ENCODE assay signal across 12 cellular contexts in genomic region chr2:233423436-233423860, GRCh38.
A peak's percentile ranks its signal among the peaks of the same experiment; 100 is the strongest.
DNase-seq lines count a peak whose midpoint lies in the region; ATAC-seq and TF ChIP-seq lines count a peak whose summit lies in the region.
"Had no signal": no experiment of that assay in that cellular context is flagged by ENCODE, and none has a peak within 500 bp of the region (broad histone marks: within the 10 kb centered on the region; RNA-seq: fewer than 3 reads in every experiment).

No MANE protein-coding gene starts in this region.

- H3K9me3 ChIP-seq in lower lobe of right lung (no peaks in the 10 kb centered on the region), thyroid gland (no peaks in the 10 kb centered on the region)
- H3K9me3 ChIP-seq: suprapubic skin had no signal

- peaks cover 10% of the 10 kb centered on the region for H3K9me3 Mint-ChIP-seq in activated T-cell treated with anti-CD3 and anti-CD28 coated beads, Interleukin-2, amount 50 U/mL, for 24 hours
- peaks cover 3 to 5% of the 10 kb centered on the region in 2 donors for H3K9me3 Mint-ChIP-seq in activated T-cell treated with anti-CD3 and anti-CD28 coated beads, Interleukin-2, amount 50 U/mL, for 72 hours
- H3K9me3 Mint-ChIP-seq in activated CD8-positive, alpha-beta T cell treated with anti-CD3 and anti-CD28 coated beads for 36 hours, result peaks cover 13% of the 10 kb centered on the region

- H3K4me1 Mint-ChIP-seq in activated T-cell treated with anti-CD3 and anti-CD28 coated beads, Interleukin-2, amount 50 U/mL, for 24 hours (ENCODE audit: low read depth), result peaks cover 95% of the 10 kb centered on the region
- H3K4me1 Mint-ChIP-seq in activated T-cell treated with anti-CD3 and anti-CD28 coated beads, Interleukin-2, amount 50 U/mL, for 72 hours (ENCODE audit: low read depth), result peaks cover 93% of the 10 kb centered on the region
- peaks cover 90% of the 10 kb centered on the region for H3K4me1 Mint-ChIP-seq in activated CD8-positive, alpha-beta T cell treated with anti-CD3 and anti-CD28 coated beads for 36 hours (ENCODE audit: low read depth)

- intact Hi-C loops in activated CD8-positive, alpha-beta T cell treated with anti-CD3 and anti-CD28 coated beads for 36 hours (cut with micrococcal nuclease), result no loop called here
- intact Hi-C loops in lower lobe of right lung (cut with DNase I), result no loop called here
- intact Hi-C loops in thyroid gland (cut with DNase I), result no loop called here

- no peaks in the 10 kb centered on the region for H3K27me3 Mint-ChIP-seq in activated T-cell treated with anti-CD3 and anti-CD28 coated beads, Interleukin-2, amount 50 U/mL, for 24 hours
- H3K27me3 Mint-ChIP-seq in activated T-cell treated with anti-CD3 and anti-CD28 coated beads, Interleukin-2, amount 50 U/mL, for 72 hours (ENCODE audit: low read depth), result no peaks in the 10 kb centered on the region
- H3K27me3 Mint-ChIP-seq in activated CD8-positive, alpha-beta T cell treated with anti-CD3 and anti-CD28 coated beads for 36 hours, result no peaks in the 10 kb centered on the region

- no peak for ATAC-seq in activated T-cell treated with anti-CD3 and anti-CD28 coated beads, Interleukin-2, amount 50 U/mL, for 72 hours (replicated peaks in 1 of 2)
- no peak for ATAC-seq in activated CD8-positive, alpha-beta T cell treated with anti-CD3 and anti-CD28 coated beads for 36 hours
- no peak for ATAC-seq in lower lobe of right lung

- H3K36me3 Mint-ChIP-seq in activated T-cell treated with anti-CD3 and anti-CD28 coated beads, Interleukin-2, amount 50 U/mL, for 24 hours (ENCODE audit: low read depth), result peaks cover 69% of the 10 kb centered on the region
- H3K36me3 Mint-ChIP-seq in activated T-cell treated with anti-CD3 and anti-CD28 coated beads, Interleukin-2, amount 50 U/mL, for 72 hours (ENCODE audit: insufficient read depth in 2 of 2), result peaks cover 13 to 23% of the 10 kb centered on the region in 2 donors
- H3K36me3 Mint-ChIP-seq in activated CD8-positive, alpha-beta T cell treated with anti-CD3 and anti-CD28 coated beads for 36 hours (ENCODE audit: low read depth), result peaks cover 56% of the 10 kb centered on the region

- no peak for TF ChIP-seq CTCF in activated CD8-positive, alpha-beta T cell treated with anti-CD3 and anti-CD28 coated beads for 36 hours (IDR thresholded peaks at IDR 0.05)
- no peak for TF ChIP-seq CTCF in lower lobe of right lung (IDR thresholded peaks at IDR 0.05)
- TF ChIP-seq CTCF in thyroid gland (IDR thresholded peaks at IDR 0.05), result no peak

- H3K36me3 ChIP-seq in lower lobe of right lung (no peaks in the 10 kb centered on the region), thyroid gland (no peaks in the 10 kb centered on the region)
- H3K36me3 ChIP-seq: heart left ventricle, suprapubic skin had no signal

- H3K4me1 ChIP-seq in lower lobe of right lung (peaks cover 37% of the 10 kb centered on the region), thyroid gland (peaks cover 39 to 58% of the 10 kb centered on the region in 2 donors)

- H3K4me3 ChIP-seq in lower lobe of right lung (no peak overlapping the region), thyroid gland (replicated peaks in 1 of 3) (no peak overlapping the region)
- H3K4me3 ChIP-seq: heart left ventricle, smooth muscle cell, suprapubic skin had no signal

- H3K4me3 Mint-ChIP-seq in activated T-cell treated with anti-CD3 and anti-CD28 coated beads, Interleukin-2, amount 50 U/mL, for 24 hours, result no peak overlapping the region
- peak overlapping the region in 1 of 2 donors; percentile 8 for H3K4me3 Mint-ChIP-seq in activated T-cell treated with anti-CD3 and anti-CD28 coated beads, Interleukin-2, amount 50 U/mL, for 72 hours
- H3K4me3 Mint-ChIP-seq in activated CD8-positive, alpha-beta T cell treated with anti-CD3 and anti-CD28 coated beads for 36 hours, result no peak overlapping the region

- peak overlapping the region; percentile 42 for H3K27ac Mint-ChIP-seq in activated T-cell treated with anti-CD3 and anti-CD28 coated beads, Interleukin-2, amount 50 U/mL, for 24 hours
- no peak overlapping the region for H3K27ac Mint-ChIP-seq in activated T-cell treated with anti-CD3 and anti-CD28 coated beads, Interleukin-2, amount 50 U/mL, for 72 hours
- peak overlapping the region; percentile 56 for H3K27ac Mint-ChIP-seq in activated CD8-positive, alpha-beta T cell treated with anti-CD3 and anti-CD28 coated beads for 36 hours

- POLR2A ChIA-PET in activated CD8-positive, alpha-beta T cell treated with anti-CD3 and anti-CD28 coated beads for 36 hours (lab: Charles Lee), result interaction anchor here (1.4 kb wide), 1 partner anchor 19 kb away, joined by 3 read pairs; no protein-coding TSS in a partner anchor

- H3K27me3 ChIP-seq in lower lobe of right lung (ENCODE audit: low read depth) (no peaks in the 10 kb centered on the region), thyroid gland (no peaks in the 10 kb centered on the region)
- H3K27me3 ChIP-seq: heart left ventricle, suprapubic skin had no signal

- CTCF ChIA-PET in activated CD8-positive, alpha-beta T cell treated with anti-CD3 and anti-CD28 coated beads for 36 hours (lab: Charles Lee), result interaction anchor here (1.6 to 15.4 kb wide), 3 partner anchors 20 to 39 kb away, joined by 3 to 183 read pairs (median 27); no protein-coding TSS in a partner anchor

- TF ChIP-seq POLR2A in thyroid gland (IDR thresholded peaks at IDR 0.05), result no peak

- DNase-seq in activated T-cell treated with anti-CD3 and anti-CD28 coated beads, Interleukin-2, amount 50 U/mL, for 24 hours, result peak; percentile 24
- no peak for DNase-seq in activated T-cell treated with anti-CD3 and anti-CD28 coated beads, Interleukin-2, amount 50 U/mL, for 72 hours
- no peak for DNase-seq in activated CD8-positive, alpha-beta T cell treated with anti-CD3 and anti-CD28 coated beads for 36 hours
- no peak for DNase-seq in lower lobe of right lung
- DNase-seq in thyroid gland, result no peak
- DNase-seq in NK-92 (lab: John Stamatoyannopoulos, UW; ENCODE audit: unreplicated experiment), result no peak
- no peak for DNase-seq in UCSD-AML1 (lab: John Stamatoyannopoulos, UW; ENCODE audit: unreplicated experiment)
- no peak for DNase-seq in substantia nigra (lab: John Stamatoyannopoulos, UW)
- DNase-seq: erythroblast had no signal

- 96 to 97% methylated on average over 9 of the region's 9 CpGs for WGBS in thyroid gland, 2 donors

- H3K27ac ChIP-seq in lower lobe of right lung (peak overlapping the region; percentile 75), thyroid gland (peak overlapping the region in 2 of 3 donors; percentile 95 to 96), substantia nigra (ENCODE audit: low read depth, low read length, poor library complexity, severe bottlenecking) (no peak overlapping the region)
- H3K27ac ChIP-seq: suprapubic skin had no signal
